In the genomic region with DNA sequence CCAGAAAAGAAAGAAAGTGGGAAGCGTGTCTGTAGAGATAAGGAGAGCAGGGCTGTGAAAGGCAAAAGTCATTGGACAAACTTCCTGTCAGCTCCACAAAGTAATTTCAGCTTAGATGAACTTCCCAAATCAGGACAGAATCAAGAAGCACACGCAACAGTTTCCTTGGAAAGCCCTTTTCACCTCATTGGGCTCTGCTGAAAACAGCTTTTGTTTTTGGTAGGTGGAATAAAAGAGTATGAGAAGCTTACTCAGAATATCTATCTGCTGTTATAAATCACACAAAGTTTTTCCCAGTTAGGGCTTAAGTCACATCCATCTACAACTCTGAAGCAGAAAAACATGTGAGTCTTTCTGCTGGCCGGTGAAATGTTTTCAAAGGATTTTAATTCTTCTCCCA, we compare ENCODE assay signal across 17 cellular contexts. TPM values are rescaled to one million over a fixed set of nuclear protein-coding genes. Genes with fewer than 3 reads are reported as not detected.
DNase-seq lines count a peak whose midpoint lies in the region; ATAC-seq and TF ChIP-seq lines count a peak whose summit lies in the region.
"Had no signal": no experiment of that assay in that cellular context is flagged by ENCODE, and none has a peak within 500 bp of the region (broad histone marks: within the 10 kb centered on the region; RNA-seq: fewer than 3 reads in every experiment).

No MANE protein-coding gene starts in this region.

- H3K4me1 Mint-ChIP-seq in endothelial cell (ENCODE audit: unreplicated experiment), result peaks cover 26% of the 10 kb centered on the region

- intact Hi-C loops in stomach (cut with DNase I; ENCODE audit: low total_unique reads) (loop anchor here (10.0 kb wide), 1 partner anchor 201 kb away; no protein-coding TSS in a partner anchor), psoas muscle (cut with DNase I) (no loop called here)

- WGBS in stomach, 5 donors, result 13 to 28% (median 21%) methylated on average over 3 of the region's 3 CpGs
- 41 to 45% (median 42%) methylated on average over 3 of the region's 3 CpGs for WGBS in psoas muscle, 3 donors
- 28 to 32% methylated on average over 3 of the region's 3 CpGs for WGBS in tibial nerve, 2 donors

- H3K9me3 ChIP-seq in Peyer's patch (no peaks in the 10 kb centered on the region), stomach (no peaks in the 10 kb centered on the region), psoas muscle (no peaks in the 10 kb centered on the region), tibial nerve (no peaks in the 10 kb centered on the region)

- peak overlapping the region; percentile 84 for H3K27ac Mint-ChIP-seq in endothelial cell (ENCODE audit: unreplicated experiment)
- H3K27ac Mint-ChIP-seq: activated naive CD4-positive, alpha-beta T cell treated with anti-CD3 and anti-CD28 coated beads for 36 hours; effector memory CD8-positive, alpha-beta T cell had no signal

- no peaks in the 10 kb centered on the region for H3K9me3 Mint-ChIP-seq in endothelial cell (ENCODE audit: unreplicated experiment)

- H3K4me1 ChIP-seq in Peyer's patch, result no peaks in the 10 kb centered on the region
- H3K4me1 ChIP-seq in stomach, result peaks cover 3 to 12% (median 5%) of the 10 kb centered on the region in 4 donors
- no peaks in the 10 kb centered on the region for H3K4me1 ChIP-seq in psoas muscle
- peaks cover 0 to 10% (median 4%) of the 10 kb centered on the region in 4 donors for H3K4me1 ChIP-seq in tibial nerve
- H3K4me1 ChIP-seq: parathyroid adenoma had no signal

- TF ChIP-seq CTCF in Peyer's patch (IDR thresholded peaks at IDR 0.05) (no peak), endothelial cell (IDR thresholded peaks at IDR 0.05; ENCODE audit: unreplicated experiment) (no peak), stomach (IDR thresholded peaks at IDR 0.05) (no peak), psoas muscle (IDR thresholded peaks at IDR 0.05) (no peak), tibial nerve (IDR thresholded peaks at IDR 0.05) (no peak)

- DNase-seq in Peyer's patch (no peak), endothelial cell (ENCODE audit: low spot score) (no peak), left kidney (ENCODE audit: low read depth, low spot score) (peak; percentile 9), stomach (no peak), psoas muscle (no peak), tibial nerve (ENCODE audit: low spot score in 2 of 2) (no peak)
- DNase-seq in activated CD4-positive, CD25-positive, alpha-beta regulatory T cell (lab: John Stamatoyannopoulos, UW), result no peak
- DNase-seq: activated CD4-positive, alpha-beta T cell treated with anti-CD3 and anti-CD28 coated beads for 48 hours; activated CD8-positive, alpha-beta memory T cell treated with anti-CD3 and anti-CD28 coated beads, Interleukin-2, amount 50 U/mL, for 48 hours; activated naive CD4-positive, alpha-beta T cell treated with anti-CD3 and anti-CD28 coated beads for 36 hours; central memory CD4-positive, alpha-beta T cell; effector memory CD8-positive, alpha-beta T cell; SIG-M5; stimulated activated CD4-positive, alpha-beta T cell treated with anti-CD3 and anti-CD28 coated beads, Interleukin-15, amount 100 ng/mL, for 24 hours; T-helper 9 cell had no signal

- TF ChIP-seq EP300 in stomach (IDR thresholded peaks at IDR 0.05) (no peak), tibial nerve (IDR thresholded peaks at IDR 0.05) (peak in 1 of 2 donors; percentile 5)

- H3K4me3 ChIP-seq in Peyer's patch, result no peak overlapping the region
- H3K4me3 ChIP-seq in stomach, result no peak overlapping the region
- H3K4me3 ChIP-seq in psoas muscle, result no peak overlapping the region
- no peak overlapping the region for H3K4me3 ChIP-seq in tibial nerve

- no peak overlapping the region for H3K4me3 Mint-ChIP-seq in endothelial cell (ENCODE audit: unreplicated experiment)
- H3K4me3 Mint-ChIP-seq: activated naive CD4-positive, alpha-beta T cell treated with anti-CD3 and anti-CD28 coated beads for 36 hours; effector memory CD8-positive, alpha-beta T cell had no signal

- H3K27ac ChIP-seq in Peyer's patch (peak overlapping the region in 3 of 4 donors; percentile 0 to 12 (median 1)), stomach (peak overlapping the region in 3 of 5 donors; percentile 14 to 40 (median 29)), psoas muscle (no peak overlapping the region), tibial nerve (peak overlapping the region in 2 of 4 donors; percentile 52 to 63)
- H3K27ac ChIP-seq: parathyroid adenoma had no signal

- H3K27me3 Mint-ChIP-seq in endothelial cell (ENCODE audit: unreplicated experiment), result no peaks in the 10 kb centered on the region
- H3K27me3 Mint-ChIP-seq: effector memory CD8-positive, alpha-beta T cell had no signal

- ATAC-seq in psoas muscle, result no peak
- ATAC-seq in HG03175 (IDR thresholded peaks at IDR 0.05; ENCODE audit: unreplicated experiment), result no peak
- ATAC-seq: effector memory CD8-positive, alpha-beta T cell had no signal

- H3K27me3 ChIP-seq in Peyer's patch, result no peaks in the 10 kb centered on the region
- H3K27me3 ChIP-seq in stomach, result no peaks in the 10 kb centered on the region
- H3K27me3 ChIP-seq in psoas muscle (ENCODE audit: insufficient read depth in 3 of 3, low read length in 2 of 3), result no peaks in the 10 kb centered on the region
- no peaks in the 10 kb centered on the region for H3K27me3 ChIP-seq in tibial nerve

- H3K36me3 Mint-ChIP-seq in endothelial cell (ENCODE audit: low read depth, unreplicated experiment), result no peaks in the 10 kb centered on the region

- no peaks in the 10 kb centered on the region for H3K36me3 ChIP-seq in Peyer's patch
- no peaks in the 10 kb centered on the region for H3K36me3 ChIP-seq in stomach
- H3K36me3 ChIP-seq in psoas muscle (ENCODE audit: insufficient read depth in 1 of 2, low read depth in 1 of 2), result no peaks in the 10 kb centered on the region
- H3K36me3 ChIP-seq in tibial nerve, result no peaks in the 10 kb centered on the region

- TF ChIP-seq POLR2A in Peyer's patch (IDR thresholded peaks at IDR 0.05), result no peak
- no peak for TF ChIP-seq POLR2A in stomach (IDR thresholded peaks at IDR 0.05)
- TF ChIP-seq POLR2A in tibial nerve (IDR thresholded peaks at IDR 0.05), result no peak

RNA-seq across cellular contexts. Expression of gene EFEMP1, which starts 42.4 kb away (rescaled TPM):
- total RNA-seq in Peyer's patch (10 to 100 TPM; 16.3 to 44.4 (median 26.6) TPM), endothelial cell (ENCODE audit: unreplicated experiment) (2.3 TPM), stomach (100 to 1,000 TPM in 1 of 5 donors, 10 to 100 TPM in 4; 26.6 to 131 (median 53.8) TPM), psoas muscle (10 to 100 TPM; 11.2 to 20.6 (median 17.7) TPM), tibial nerve (100 to 1,000 TPM; 113 to 253 (median 137) TPM)
- polyA plus RNA-seq in stomach (10 to 100 TPM; 18.4 to 28.7 (median 21.8) TPM), psoas muscle (1 to 10 TPM; 6.3 to 9.1 (median 8.5) TPM)
- total RNA-seq: activated naive CD4-positive, alpha-beta T cell treated with anti-CD3 and anti-CD28 coated beads for 36 hours had no signal
